Comparison of ENCODE assay signal across 25 cellular contexts in the genomic region with DNA sequence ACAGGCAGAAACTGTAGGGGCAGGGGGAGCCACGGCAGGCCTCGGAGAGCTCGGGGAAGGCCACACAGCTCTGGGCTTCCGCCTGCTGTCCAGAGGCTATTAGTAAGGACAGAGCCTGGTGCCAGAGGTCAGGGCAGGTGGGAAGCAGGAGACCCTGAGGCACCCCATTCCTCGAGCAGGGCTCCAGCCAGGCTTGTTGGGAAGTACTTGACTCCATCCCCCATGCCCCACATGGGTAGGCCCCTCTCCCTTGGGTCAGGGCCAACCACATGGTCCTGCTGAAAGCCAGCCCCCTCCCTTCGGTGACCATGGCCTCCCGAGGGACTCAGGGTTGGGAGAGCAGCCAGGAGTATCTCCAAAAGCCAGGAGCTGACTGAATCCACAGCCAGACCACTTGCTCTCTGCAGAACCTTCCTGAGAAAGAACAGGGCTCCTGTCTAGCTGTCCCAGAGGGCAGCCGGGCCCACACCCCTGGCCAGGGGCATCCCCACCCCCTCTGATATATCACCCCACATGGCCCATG. TPM values are rescaled to one million over a fixed set of nuclear protein-coding genes. Genes with fewer than 3 reads are reported as not detected.
DNase-seq lines count a peak whose midpoint lies in the region; ATAC-seq and TF ChIP-seq lines count a peak whose summit lies in the region.
"Had no signal": no experiment of that assay in that cellular context is flagged by ENCODE, and none has a peak within 500 bp of the region (broad histone marks: within the 10 kb centered on the region; RNA-seq: fewer than 3 reads in every experiment).

No MANE protein-coding gene starts in this region.

- H3K4me3 Mint-ChIP-seq in Calu3 (ENCODE audit: low read depth, unreplicated experiment) = no peak overlapping the region
- H3K4me3 Mint-ChIP-seq in CD8-positive, alpha-beta T cell = no peak overlapping the region
- H3K4me3 Mint-ChIP-seq: activated naive CD8-positive, alpha-beta T cell treated with anti-CD3 and anti-CD28 coated beads, Interleukin-2, amount 10 ng/mL, durations not matched to agents 7 days and 5 days; CD8-positive, alpha-beta memory T cell; effector memory CD8-positive, alpha-beta T cell; stimulated activated memory B cell treated with anti-CD40 and anti-IgM and Interleukin-4, amounts not matched to agents 10 μg/mL and 1 μg/mL and 100 μg/mL, for 72 hours; T-helper 2 cell treated with Interferon-gamma antibody and Interleukin-4, amounts not matched to agents 5 μg/mL and 100 μg/mL, for 36 hours had no signal

- peaks cover 27% of the 10 kb centered on the region for H3K4me1 Mint-ChIP-seq in Calu3 (ENCODE audit: low read depth, unreplicated experiment)
- no peaks in the 10 kb centered on the region for H3K4me1 Mint-ChIP-seq in CD8-positive, alpha-beta T cell (ENCODE audit: low read depth)
- H3K4me1 Mint-ChIP-seq: activated naive CD8-positive, alpha-beta T cell treated with anti-CD3 and anti-CD28 coated beads, Interleukin-2, amount 10 ng/mL, durations not matched to agents 7 days and 5 days; CD8-positive, alpha-beta memory T cell had no signal

- POLR2A ChIA-PET in CD8-positive, alpha-beta T cell (lab: Charles Lee) = no interaction called here

- H3K36me3 Mint-ChIP-seq in Calu3 (ENCODE audit: insufficient read depth, unreplicated experiment) = peaks cover 20% of the 10 kb centered on the region
- no peaks in the 10 kb centered on the region for H3K36me3 Mint-ChIP-seq in CD8-positive, alpha-beta T cell
- H3K36me3 Mint-ChIP-seq: activated naive CD8-positive, alpha-beta T cell treated with anti-CD3 and anti-CD28 coated beads, Interleukin-2, amount 10 ng/mL, durations not matched to agents 7 days and 5 days; CD8-positive, alpha-beta memory T cell; stimulated activated memory B cell treated with anti-CD40 and anti-IgM and Interleukin-4, amounts not matched to agents 10 μg/mL and 1 μg/mL and 100 μg/mL, for 72 hours had no signal

- TF ChIP-seq CTCF in BE2C (IDR thresholded peaks at IDR 0.05; ENCODE audit: low read depth, low read length) (no peak), Calu3 (IDR thresholded peaks at IDR 0.05; ENCODE audit: unreplicated experiment) (no peak), heart left ventricle (IDR thresholded peaks at IDR 0.05) (no peak)
- TF ChIP-seq CTCF in CD8-positive, alpha-beta T cell (IDR thresholded peaks at IDR 0.05) = no peak

- BruUV-seq in Calu3 (replicated peaks; lab: Mats Ljungman, UMichigan) = no TSS peak

- H3K4me3 ChIP-seq in BE2C (ENCODE audit: low read depth, low read length) (no peak overlapping the region), heart left ventricle (no peak overlapping the region)
- no peak overlapping the region for H3K4me3 ChIP-seq in CD8-positive, alpha-beta T cell (ENCODE audit: low read depth, low read length)
- H3K4me3 ChIP-seq: esophagus squamous epithelium, prostate gland, SK-N-MC, skin epidermis had no signal

- H3K9me3 ChIP-seq in BE2C (no peaks in the 10 kb centered on the region), heart left ventricle (no peaks in the 10 kb centered on the region)
- H3K9me3 ChIP-seq in CD8-positive, alpha-beta T cell (ENCODE audit: low read length) = no peaks in the 10 kb centered on the region
- H3K9me3 ChIP-seq: esophagus squamous epithelium, prostate gland had no signal

- TF ChIP-seq POLR2A in heart left ventricle (IDR thresholded peaks at IDR 0.05) = no peak

- peak overlapping the region; percentile 44 for H3K27ac Mint-ChIP-seq in Calu3 (ENCODE audit: unreplicated experiment)
- no peak overlapping the region for H3K27ac Mint-ChIP-seq in CD8-positive, alpha-beta T cell
- H3K27ac Mint-ChIP-seq: activated naive CD8-positive, alpha-beta T cell treated with anti-CD3 and anti-CD28 coated beads, Interleukin-2, amount 10 ng/mL, durations not matched to agents 7 days and 5 days; CD8-positive, alpha-beta memory T cell; effector memory CD8-positive, alpha-beta T cell; stimulated activated memory B cell treated with anti-CD40 and anti-IgM and Interleukin-4, amounts not matched to agents 10 μg/mL and 1 μg/mL and 100 μg/mL, for 72 hours; T-helper 2 cell treated with Interferon-gamma antibody and Interleukin-4, amounts not matched to agents 5 μg/mL and 100 μg/mL, for 36 hours had no signal

- CTCF ChIA-PET in Calu3 (lab: Charles Lee) = interaction anchor here (1.6 kb wide), 1 partner anchor 8 kb away, joined by 5 read pairs; no protein-coding TSS in a partner anchor
- CTCF ChIA-PET in CD8-positive, alpha-beta T cell (lab: Charles Lee) = no interaction called here

- no peaks in the 10 kb centered on the region for H3K36me3 ChIP-seq in BE2C
- no peaks in the 10 kb centered on the region for H3K36me3 ChIP-seq in heart left ventricle
- no peaks in the 10 kb centered on the region for H3K36me3 ChIP-seq in CD8-positive, alpha-beta T cell (ENCODE audit: insufficient read depth, low read length)
- H3K36me3 ChIP-seq: esophagus squamous epithelium, prostate gland had no signal

- H3K27me3 ChIP-seq in BE2C = no peaks in the 10 kb centered on the region
- H3K27me3 ChIP-seq in heart left ventricle = no peaks in the 10 kb centered on the region
- H3K27me3 ChIP-seq in CD8-positive, alpha-beta T cell (ENCODE audit: insufficient read depth, low read length) = no peaks in the 10 kb centered on the region
- H3K27me3 ChIP-seq: esophagus squamous epithelium had no signal

- intact Hi-C loops in Calu3 (cut with micrococcal nuclease; ENCODE audit: unreplicated experiment) (no loop called here), heart left ventricle (cut with DNase I) (loop anchor here in 1 of 10 donors (5.0 kb wide), 1 partner anchor 92 kb away; no protein-coding TSS in a partner anchor)
- intact Hi-C loops in CD8-positive, alpha-beta T cell (cut with DNase I, micrococcal nuclease) = no loop called here

- H3K27me3 Mint-ChIP-seq in Calu3 (ENCODE audit: unreplicated experiment) = no peaks in the 10 kb centered on the region
- no peaks in the 10 kb centered on the region for H3K27me3 Mint-ChIP-seq in CD8-positive, alpha-beta T cell (ENCODE audit: low read depth)
- H3K27me3 Mint-ChIP-seq: activated naive CD8-positive, alpha-beta T cell treated with anti-CD3 and anti-CD28 coated beads, Interleukin-2, amount 10 ng/mL, durations not matched to agents 7 days and 5 days; effector memory CD8-positive, alpha-beta T cell had no signal

- H3K9me3 Mint-ChIP-seq in Calu3 (ENCODE audit: low read depth, unreplicated experiment) = no peaks in the 10 kb centered on the region
- H3K9me3 Mint-ChIP-seq in CD8-positive, alpha-beta T cell = no peaks in the 10 kb centered on the region
- H3K9me3 Mint-ChIP-seq: activated naive CD8-positive, alpha-beta T cell treated with anti-CD3 and anti-CD28 coated beads, Interleukin-2, amount 10 ng/mL, durations not matched to agents 7 days and 5 days; CD8-positive, alpha-beta memory T cell; effector memory CD8-positive, alpha-beta T cell; stimulated activated memory B cell treated with anti-CD40 and anti-IgM and Interleukin-4, amounts not matched to agents 10 μg/mL and 1 μg/mL and 100 μg/mL, for 72 hours; T-helper 2 cell treated with Interferon-gamma antibody and Interleukin-4, amounts not matched to agents 5 μg/mL and 100 μg/mL, for 36 hours had no signal

- H3K4me1 ChIP-seq in BE2C (peaks cover 18% of the 10 kb centered on the region), heart left ventricle (peaks cover 0 to 45% (median 32%) of the 10 kb centered on the region in 12 donors)
- no peaks in the 10 kb centered on the region for H3K4me1 ChIP-seq in CD8-positive, alpha-beta T cell (ENCODE audit: insufficient read depth, low read length)
- H3K4me1 ChIP-seq: prostate gland had no signal

- 49 to 66% (median 61%) methylated on average over 4 to 8 of the region's 8 CpGs for WGBS in heart left ventricle, 4 donors

- ATAC-seq in heart left ventricle (peak in 1 of 4 donors; percentile 23), HG02885 (IDR thresholded peaks at IDR 0.05; ENCODE audit: poor library complexity, unreplicated experiment) (no peak)
- no peak for ATAC-seq in CD8-positive, alpha-beta T cell
- ATAC-seq: effector memory CD8-positive, alpha-beta T cell; Panc1; stimulated activated memory B cell treated with anti-CD40 and anti-IgM and Interleukin-4, amounts not matched to agents 10 μg/mL and 1 μg/mL and 100 μg/mL, for 72 hours had no signal

- peak overlapping the region in 2 of 12 donors; percentile 3 to 34 for H3K27ac ChIP-seq in heart left ventricle
- no peak overlapping the region for H3K27ac ChIP-seq in CD8-positive, alpha-beta T cell (ENCODE audit: low read depth, low read length)
- H3K27ac ChIP-seq: prostate gland, SK-N-MC had no signal

- DNase-seq in BE2C (peak; percentile 87), Calu3 (no peak), heart left ventricle (peak in 3 of 5 donors; percentile 38 to 65 (median 52)), myocyte (ENCODE audit: low read depth) (peak; percentile 68), HuH-7 (ENCODE audit: low spot score) (no peak)
- no peak for DNase-seq in CD8-positive, alpha-beta T cell
- DNase-seq: activated CD4-positive, alpha-beta T cell treated with anti-CD3 and anti-CD28 coated beads, Interleukin-2, amount 50 U/mL, for 1 hour; activated naive CD8-positive, alpha-beta T cell treated with anti-CD3 and anti-CD28 coated beads, Interleukin-2, amount 10 ng/mL, durations not matched to agents 7 days and 5 days; CD8-positive, alpha-beta memory T cell; DMS79; effector memory CD8-positive, alpha-beta T cell; esophagus squamous epithelium; KG1; NCI-H187 treated with DMSO at 0.1 percent for 48 hours; stimulated activated CD4-positive, alpha-beta T cell treated with anti-CD3 and anti-CD28 coated beads, Interleukin-1b, Interleukin-23, amount 100 ng/mL, for 48 hours had no signal

RNA-seq across cellular contexts. Expression of a gene that starts 17.4 kb away (rescaled TPM):
- polyA plus RNA-seq in BE2C (2012; ENCODE audit: insufficient read depth, insufficient read length, low read depth) = 159 TPM
- total RNA-seq in Calu3 (2022) (338 and 423 TPM in 2 replicates), heart left ventricle (100 to 1,000 TPM; 131 to 686 (median 343) TPM), myocyte (137 and 150 TPM in 2 replicates)
- 100 to 1,000 TPM; 237 to 476 TPM for polyA plus RNA-seq in heart left ventricle
- 314 TPM for polyA plus RNA-seq in myocyte (2012)
- 100 to 1,000 TPM; 146 to 149 TPM for total RNA-seq in CD8-positive, alpha-beta T cell

RNA-seq across cellular contexts. Expression of a gene that starts 52.9 kb away (rescaled TPM):
- not detected for polyA plus RNA-seq in BE2C (2012; ENCODE audit: insufficient read depth, insufficient read length, low read depth)
- total RNA-seq in Calu3 (2022) (not detected in 2 replicates), heart left ventricle (not detected), myocyte (not detected in 2 replicates)
- not detected for polyA plus RNA-seq in heart left ventricle
- not detected for polyA plus RNA-seq in myocyte (2012)
- total RNA-seq in CD8-positive, alpha-beta T cell = not detected
- total RNA-seq: activated naive CD8-positive, alpha-beta T cell treated with anti-CD3 and anti-CD28 coated beads, Interleukin-2, amount 10 ng/mL, durations not matched to agents 7 days and 5 days; CD8-positive, alpha-beta memory T cell; esophagus squamous epithelium; HT-29; prostate gland; temporal lobe had no signal
- polyA plus RNA-seq: CD8-positive, alpha-beta memory T cell; neural cell had no signal

Comparison
In these comparisons a context has a peak if more than half of its experiments do, and no peak if none do; other contexts are left out.
1. DNase-seq: peak in BE2C (single experiment), heart left ventricle (3 of 5) and myocyte (single experiment); none in Calu3 (single experiment), HuH-7 (single experiment) and CD8-positive, alpha-beta T cell (0 of 7).